In the genomic region with DNA sequence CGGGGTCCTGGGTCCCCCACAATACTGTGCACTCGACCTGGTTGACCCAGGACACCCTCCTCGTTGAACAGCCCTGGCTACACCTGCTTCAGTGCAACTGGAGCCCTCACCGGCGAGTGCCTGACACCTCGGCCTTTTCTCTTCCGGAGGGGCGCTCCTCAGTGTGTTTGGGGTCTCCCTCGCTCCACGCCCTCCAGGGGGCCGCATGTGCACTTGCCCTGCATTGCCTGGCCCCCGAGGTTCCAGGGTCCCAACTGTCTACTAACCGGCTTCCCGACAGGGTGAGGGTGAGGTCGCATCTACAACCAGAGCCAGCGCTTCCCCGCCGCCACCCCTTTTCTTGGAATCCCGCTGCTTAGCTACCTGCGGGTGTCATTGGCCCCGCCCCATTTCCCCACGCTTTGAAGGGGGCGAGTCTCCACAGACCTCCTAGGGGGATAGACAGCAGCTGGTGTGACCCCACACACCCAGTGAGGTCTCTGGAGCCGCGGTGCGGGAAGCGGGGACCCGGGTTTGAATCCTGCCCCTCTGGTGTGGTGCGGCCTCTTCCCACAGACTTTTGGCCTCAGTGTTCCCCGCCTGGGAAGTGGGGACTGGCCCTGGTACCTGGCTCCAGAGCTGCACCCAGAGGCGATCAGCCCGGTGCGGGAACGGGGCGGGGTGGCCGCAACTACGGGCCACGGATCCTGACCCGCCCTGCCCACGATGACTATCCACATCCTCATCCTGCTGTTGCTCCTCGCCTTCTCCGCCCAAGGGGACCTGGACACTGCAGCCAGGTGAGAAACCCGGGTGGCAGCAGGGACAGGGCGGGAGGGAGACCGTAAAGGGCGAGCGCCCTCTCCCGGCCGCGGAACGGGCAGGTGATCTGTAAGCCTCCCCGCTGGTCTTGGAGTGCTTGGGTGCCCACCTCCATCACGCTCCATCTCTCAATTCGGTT, we compare ENCODE assay signal across 1 cellular context.
A peak's percentile ranks its signal among the peaks of the same experiment; 100 is the strongest.
TF ChIP-seq lines count a peak whose summit lies in the region.

A gene with protein sequence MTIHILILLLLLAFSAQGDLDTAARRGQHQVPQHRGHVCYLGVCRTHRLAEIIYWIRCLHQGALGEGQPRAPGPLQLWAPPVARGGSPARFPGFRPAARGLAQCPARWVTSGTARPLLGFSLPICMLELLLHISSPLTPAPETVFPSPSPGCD (plus strand): TSS at position 462 of the 940 bp plus-strand sequence. CDS start 244 bp downstream, at position 706.

TF ChIP-seq in WTC11, 78 proteins besides CTCF, POLR2A, EP300 and RAD21 (continued from another document):
- TF ChIP-seq, protein P1, sequence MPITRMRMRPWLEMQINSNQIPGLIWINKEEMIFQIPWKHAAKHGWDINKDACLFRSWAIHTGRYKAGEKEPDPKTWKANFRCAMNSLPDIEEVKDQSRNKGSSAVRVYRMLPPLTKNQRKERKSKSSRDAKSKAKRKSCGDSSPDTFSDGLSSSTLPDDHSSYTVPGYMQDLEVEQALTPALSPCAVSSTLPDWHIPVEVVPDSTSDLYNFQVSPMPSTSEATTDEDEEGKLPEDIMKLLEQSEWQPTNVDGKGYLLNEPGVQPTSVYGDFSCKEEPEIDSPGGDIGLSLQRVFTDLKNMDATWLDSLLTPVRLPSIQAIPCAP (CRISPR knock-in tag; IDR thresholded peaks at IDR 0.05), result 0 out of 2 replicates have a peak, but pooled peaks have one; percentile 32
- TF ChIP-seq, protein P2, sequence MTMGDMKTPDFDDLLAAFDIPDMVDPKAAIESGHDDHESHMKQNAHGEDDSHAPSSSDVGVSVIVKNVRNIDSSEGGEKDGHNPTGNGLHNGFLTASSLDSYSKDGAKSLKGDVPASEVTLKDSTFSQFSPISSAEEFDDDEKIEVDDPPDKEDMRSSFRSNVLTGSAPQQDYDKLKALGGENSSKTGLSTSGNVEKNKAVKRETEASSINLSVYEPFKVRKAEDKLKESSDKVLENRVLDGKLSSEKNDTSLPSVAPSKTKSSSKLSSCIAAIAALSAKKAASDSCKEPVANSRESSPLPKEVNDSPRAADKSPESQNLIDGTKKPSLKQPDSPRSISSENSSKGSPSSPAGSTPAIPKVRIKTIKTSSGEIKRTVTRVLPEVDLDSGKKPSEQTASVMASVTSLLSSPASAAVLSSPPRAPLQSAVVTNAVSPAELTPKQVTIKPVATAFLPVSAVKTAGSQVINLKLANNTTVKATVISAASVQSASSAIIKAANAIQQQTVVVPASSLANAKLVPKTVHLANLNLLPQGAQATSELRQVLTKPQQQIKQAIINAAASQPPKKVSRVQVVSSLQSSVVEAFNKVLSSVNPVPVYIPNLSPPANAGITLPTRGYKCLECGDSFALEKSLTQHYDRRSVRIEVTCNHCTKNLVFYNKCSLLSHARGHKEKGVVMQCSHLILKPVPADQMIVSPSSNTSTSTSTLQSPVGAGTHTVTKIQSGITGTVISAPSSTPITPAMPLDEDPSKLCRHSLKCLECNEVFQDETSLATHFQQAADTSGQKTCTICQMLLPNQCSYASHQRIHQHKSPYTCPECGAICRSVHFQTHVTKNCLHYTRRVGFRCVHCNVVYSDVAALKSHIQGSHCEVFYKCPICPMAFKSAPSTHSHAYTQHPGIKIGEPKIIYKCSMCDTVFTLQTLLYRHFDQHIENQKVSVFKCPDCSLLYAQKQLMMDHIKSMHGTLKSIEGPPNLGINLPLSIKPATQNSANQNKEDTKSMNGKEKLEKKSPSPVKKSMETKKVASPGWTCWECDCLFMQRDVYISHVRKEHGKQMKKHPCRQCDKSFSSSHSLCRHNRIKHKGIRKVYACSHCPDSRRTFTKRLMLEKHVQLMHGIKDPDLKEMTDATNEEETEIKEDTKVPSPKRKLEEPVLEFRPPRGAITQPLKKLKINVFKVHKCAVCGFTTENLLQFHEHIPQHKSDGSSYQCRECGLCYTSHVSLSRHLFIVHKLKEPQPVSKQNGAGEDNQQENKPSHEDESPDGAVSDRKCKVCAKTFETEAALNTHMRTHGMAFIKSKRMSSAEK (CRISPR knock-in tag; IDR thresholded peaks at IDR 0.05; ENCODE audit: borderline replicate concordance), result no peak
- peak; percentile 99 for TF ChIP-seq ZNF121 (CRISPR knock-in tag; IDR thresholded peaks at IDR 0.05)
- 0 out of 2 replicates have a peak, but pooled peaks have one; percentile 17 for TF ChIP-seq ZNF423 (CRISPR knock-in tag; IDR thresholded peaks at IDR 0.05)
- no peak for TF ChIP-seq SMAD3 (CRISPR knock-in tag; IDR thresholded peaks at IDR 0.05; ENCODE audit: borderline replicate concordance)
- TF ChIP-seq, protein P3, sequence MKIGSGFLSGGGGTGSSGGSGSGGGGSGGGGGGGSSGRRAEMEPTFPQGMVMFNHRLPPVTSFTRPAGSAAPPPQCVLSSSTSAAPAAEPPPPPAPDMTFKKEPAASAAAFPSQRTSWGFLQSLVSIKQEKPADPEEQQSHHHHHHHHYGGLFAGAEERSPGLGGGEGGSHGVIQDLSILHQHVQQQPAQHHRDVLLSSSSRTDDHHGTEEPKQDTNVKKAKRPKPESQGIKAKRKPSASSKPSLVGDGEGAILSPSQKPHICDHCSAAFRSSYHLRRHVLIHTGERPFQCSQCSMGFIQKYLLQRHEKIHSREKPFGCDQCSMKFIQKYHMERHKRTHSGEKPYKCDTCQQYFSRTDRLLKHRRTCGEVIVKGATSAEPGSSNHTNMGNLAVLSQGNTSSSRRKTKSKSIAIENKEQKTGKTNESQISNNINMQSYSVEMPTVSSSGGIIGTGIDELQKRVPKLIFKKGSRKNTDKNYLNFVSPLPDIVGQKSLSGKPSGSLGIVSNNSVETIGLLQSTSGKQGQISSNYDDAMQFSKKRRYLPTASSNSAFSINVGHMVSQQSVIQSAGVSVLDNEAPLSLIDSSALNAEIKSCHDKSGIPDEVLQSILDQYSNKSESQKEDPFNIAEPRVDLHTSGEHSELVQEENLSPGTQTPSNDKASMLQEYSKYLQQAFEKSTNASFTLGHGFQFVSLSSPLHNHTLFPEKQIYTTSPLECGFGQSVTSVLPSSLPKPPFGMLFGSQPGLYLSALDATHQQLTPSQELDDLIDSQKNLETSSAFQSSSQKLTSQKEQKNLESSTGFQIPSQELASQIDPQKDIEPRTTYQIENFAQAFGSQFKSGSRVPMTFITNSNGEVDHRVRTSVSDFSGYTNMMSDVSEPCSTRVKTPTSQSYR (CRISPR knock-in tag; IDR thresholded peaks at IDR 0.05), result 0 out of 2 replicates have a peak, but pooled peaks have one; percentile 49
- TF ChIP-seq, protein P4, sequence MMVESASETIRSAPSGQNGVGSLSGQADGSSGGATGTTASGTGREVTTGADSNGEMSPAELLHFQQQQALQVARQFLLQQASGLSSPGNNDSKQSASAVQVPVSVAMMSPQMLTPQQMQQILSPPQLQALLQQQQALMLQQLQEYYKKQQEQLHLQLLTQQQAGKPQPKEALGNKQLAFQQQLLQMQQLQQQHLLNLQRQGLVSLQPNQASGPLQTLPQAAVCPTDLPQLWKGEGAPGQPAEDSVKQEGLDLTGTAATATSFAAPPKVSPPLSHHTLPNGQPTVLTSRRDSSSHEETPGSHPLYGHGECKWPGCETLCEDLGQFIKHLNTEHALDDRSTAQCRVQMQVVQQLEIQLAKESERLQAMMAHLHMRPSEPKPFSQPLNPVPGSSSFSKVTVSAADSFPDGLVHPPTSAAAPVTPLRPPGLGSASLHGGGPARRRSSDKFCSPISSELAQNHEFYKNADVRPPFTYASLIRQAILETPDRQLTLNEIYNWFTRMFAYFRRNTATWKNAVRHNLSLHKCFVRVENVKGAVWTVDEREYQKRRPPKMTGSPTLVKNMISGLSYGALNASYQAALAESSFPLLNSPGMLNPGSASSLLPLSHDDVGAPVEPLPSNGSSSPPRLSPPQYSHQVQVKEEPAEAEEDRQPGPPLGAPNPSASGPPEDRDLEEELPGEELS (CRISPR knock-in tag; IDR thresholded peaks at IDR 0.05), result no peak
- peak; percentile 70; the same call in 1 of the 2 replicates for TF ChIP-seq RELA (CRISPR knock-in tag; IDR thresholded peaks at IDR 0.05; ENCODE audit: borderline replicate concordance)
- no peak for TF ChIP-seq TEAD4 (CRISPR knock-in tag; IDR thresholded peaks at IDR 0.05)
- TF ChIP-seq KAT7 (CRISPR knock-in tag; IDR thresholded peaks at IDR 0.05; ENCODE audit: borderline replicate concordance), result peak; percentile 72; the same call in 1 of the 2 replicates
- no peak for TF ChIP-seq GTF2I (CRISPR knock-in tag; conservative IDR thresholded peaks at IDR 0.05)
- TF ChIP-seq, protein P5, sequence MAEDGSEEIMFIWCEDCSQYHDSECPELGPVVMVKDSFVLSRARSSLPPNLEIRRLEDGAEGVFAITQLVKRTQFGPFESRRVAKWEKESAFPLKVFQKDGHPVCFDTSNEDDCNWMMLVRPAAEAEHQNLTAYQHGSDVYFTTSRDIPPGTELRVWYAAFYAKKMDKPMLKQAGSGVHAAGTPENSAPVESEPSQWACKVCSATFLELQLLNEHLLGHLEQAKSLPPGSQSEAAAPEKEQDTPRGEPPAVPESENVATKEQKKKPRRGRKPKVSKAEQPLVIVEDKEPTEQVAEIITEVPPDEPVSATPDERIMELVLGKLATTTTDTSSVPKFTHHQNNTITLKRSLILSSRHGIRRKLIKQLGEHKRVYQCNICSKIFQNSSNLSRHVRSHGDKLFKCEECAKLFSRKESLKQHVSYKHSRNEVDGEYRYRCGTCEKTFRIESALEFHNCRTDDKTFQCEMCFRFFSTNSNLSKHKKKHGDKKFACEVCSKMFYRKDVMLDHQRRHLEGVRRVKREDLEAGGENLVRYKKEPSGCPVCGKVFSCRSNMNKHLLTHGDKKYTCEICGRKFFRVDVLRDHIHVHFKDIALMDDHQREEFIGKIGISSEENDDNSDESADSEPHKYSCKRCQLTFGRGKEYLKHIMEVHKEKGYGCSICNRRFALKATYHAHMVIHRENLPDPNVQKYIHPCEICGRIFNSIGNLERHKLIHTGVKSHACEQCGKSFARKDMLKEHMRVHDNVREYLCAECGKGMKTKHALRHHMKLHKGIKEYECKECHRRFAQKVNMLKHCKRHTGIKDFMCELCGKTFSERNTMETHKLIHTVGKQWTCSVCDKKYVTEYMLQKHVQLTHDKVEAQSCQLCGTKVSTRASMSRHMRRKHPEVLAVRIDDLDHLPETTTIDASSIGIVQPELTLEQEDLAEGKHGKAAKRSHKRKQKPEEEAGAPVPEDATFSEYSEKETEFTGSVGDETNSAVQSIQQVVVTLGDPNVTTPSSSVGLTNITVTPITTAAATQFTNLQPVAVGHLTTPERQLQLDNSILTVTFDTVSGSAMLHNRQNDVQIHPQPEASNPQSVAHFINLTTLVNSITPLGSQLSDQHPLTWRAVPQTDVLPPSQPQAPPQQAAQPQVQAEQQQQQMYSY (CRISPR knock-in tag; IDR thresholded peaks at IDR 0.05), result peak; percentile 30; the same call in 1 of the 2 replicates
- TF ChIP-seq, protein P6, sequence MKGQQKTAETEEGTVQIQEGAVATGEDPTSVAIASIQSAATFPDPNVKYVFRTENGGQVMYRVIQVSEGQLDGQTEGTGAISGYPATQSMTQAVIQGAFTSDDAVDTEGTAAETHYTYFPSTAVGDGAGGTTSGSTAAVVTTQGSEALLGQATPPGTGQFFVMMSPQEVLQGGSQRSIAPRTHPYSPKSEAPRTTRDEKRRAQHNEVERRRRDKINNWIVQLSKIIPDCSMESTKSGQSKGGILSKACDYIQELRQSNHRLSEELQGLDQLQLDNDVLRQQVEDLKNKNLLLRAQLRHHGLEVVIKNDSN (CRISPR knock-in tag; IDR thresholded peaks at IDR 0.05), result no peak
- peak; percentile 34; the same call in 1 of the 2 replicates for TF ChIP-seq NR2C2 (CRISPR knock-in tag; IDR thresholded peaks at IDR 0.05)
- TF ChIP-seq ELF4 (CRISPR knock-in tag; IDR thresholded peaks at IDR 0.05; ENCODE audit: low read depth), result no peak
- no peak for TF ChIP-seq TEAD1 (CRISPR knock-in tag; IDR thresholded peaks at IDR 0.05)
- no peak for TF ChIP-seq JUN (CRISPR knock-in tag; IDR thresholded peaks at IDR 0.05)
- TF ChIP-seq, protein P7, sequence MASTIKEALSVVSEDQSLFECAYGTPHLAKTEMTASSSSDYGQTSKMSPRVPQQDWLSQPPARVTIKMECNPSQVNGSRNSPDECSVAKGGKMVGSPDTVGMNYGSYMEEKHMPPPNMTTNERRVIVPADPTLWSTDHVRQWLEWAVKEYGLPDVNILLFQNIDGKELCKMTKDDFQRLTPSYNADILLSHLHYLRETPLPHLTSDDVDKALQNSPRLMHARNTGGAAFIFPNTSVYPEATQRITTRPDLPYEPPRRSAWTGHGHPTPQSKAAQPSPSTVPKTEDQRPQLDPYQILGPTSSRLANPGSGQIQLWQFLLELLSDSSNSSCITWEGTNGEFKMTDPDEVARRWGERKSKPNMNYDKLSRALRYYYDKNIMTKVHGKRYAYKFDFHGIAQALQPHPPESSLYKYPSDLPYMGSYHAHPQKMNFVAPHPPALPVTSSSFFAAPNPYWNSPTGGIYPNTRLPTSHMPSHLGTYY (CRISPR knock-in tag; IDR thresholded peaks at IDR 0.05), result no peak
- TF ChIP-seq, protein P8, sequence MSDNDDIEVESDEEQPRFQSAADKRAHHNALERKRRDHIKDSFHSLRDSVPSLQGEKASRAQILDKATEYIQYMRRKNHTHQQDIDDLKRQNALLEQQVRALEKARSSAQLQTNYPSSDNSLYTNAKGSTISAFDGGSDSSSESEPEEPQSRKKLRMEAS (CRISPR knock-in tag; IDR thresholded peaks at IDR 0.05), result no peak
- no peak for TF ChIP-seq NFE2L1 (CRISPR knock-in tag; IDR thresholded peaks at IDR 0.05)
- no peak for TF ChIP-seq MYBL2 (CRISPR knock-in tag; IDR thresholded peaks at IDR 0.05)
- TF ChIP-seq ZNF671 (CRISPR knock-in tag; IDR thresholded peaks at IDR 0.05), result no peak
- TF ChIP-seq, protein P9, sequence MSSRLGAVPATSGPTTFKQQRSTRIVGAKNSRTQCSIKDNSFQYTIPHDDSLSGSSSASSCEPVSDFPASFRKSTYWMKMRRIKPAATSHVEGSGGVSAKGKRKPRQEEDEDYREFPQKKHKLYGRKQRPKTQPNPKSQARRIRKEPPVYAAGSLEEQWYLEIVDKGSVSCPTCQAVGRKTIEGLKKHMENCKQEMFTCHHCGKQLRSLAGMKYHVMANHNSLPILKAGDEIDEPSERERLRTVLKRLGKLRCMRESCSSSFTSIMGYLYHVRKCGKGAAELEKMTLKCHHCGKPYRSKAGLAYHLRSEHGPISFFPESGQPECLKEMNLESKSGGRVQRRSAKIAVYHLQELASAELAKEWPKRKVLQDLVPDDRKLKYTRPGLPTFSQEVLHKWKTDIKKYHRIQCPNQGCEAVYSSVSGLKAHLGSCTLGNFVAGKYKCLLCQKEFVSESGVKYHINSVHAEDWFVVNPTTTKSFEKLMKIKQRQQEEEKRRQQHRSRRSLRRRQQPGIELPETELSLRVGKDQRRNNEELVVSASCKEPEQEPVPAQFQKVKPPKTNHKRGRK (CRISPR knock-in tag; IDR thresholded peaks at IDR 0.05; ENCODE audit: borderline replicate concordance), result no peak
- peak; percentile 12; the same call in 1 of the 2 replicates for TF ChIP-seq EMX1 (CRISPR knock-in tag; IDR thresholded peaks at IDR 0.05)
- TF ChIP-seq, protein P10, sequence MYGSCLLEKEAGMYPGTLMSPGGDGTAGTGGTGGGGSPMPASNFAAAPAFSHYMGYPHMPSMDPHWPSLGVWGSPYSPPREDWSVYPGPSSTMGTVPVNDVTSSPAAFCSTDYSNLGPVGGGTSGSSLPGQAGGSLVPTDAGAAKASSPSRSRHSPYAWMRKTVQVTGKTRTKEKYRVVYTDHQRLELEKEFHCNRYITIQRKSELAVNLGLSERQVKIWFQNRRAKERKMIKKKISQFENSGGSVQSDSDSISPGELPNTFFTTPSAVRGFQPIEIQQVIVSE (CRISPR knock-in tag; IDR thresholded peaks at IDR 0.05; ENCODE audit: borderline replicate concordance), result no peak
- TF ChIP-seq, protein P11, sequence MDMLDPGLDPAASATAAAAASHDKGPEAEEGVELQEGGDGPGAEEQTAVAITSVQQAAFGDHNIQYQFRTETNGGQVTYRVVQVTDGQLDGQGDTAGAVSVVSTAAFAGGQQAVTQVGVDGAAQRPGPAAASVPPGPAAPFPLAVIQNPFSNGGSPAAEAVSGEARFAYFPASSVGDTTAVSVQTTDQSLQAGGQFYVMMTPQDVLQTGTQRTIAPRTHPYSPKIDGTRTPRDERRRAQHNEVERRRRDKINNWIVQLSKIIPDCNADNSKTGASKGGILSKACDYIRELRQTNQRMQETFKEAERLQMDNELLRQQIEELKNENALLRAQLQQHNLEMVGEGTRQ (CRISPR knock-in tag; IDR thresholded peaks at IDR 0.05), result no peak
